ENCODE assay signal across 15 cellular contexts in the genomic region with DNA sequence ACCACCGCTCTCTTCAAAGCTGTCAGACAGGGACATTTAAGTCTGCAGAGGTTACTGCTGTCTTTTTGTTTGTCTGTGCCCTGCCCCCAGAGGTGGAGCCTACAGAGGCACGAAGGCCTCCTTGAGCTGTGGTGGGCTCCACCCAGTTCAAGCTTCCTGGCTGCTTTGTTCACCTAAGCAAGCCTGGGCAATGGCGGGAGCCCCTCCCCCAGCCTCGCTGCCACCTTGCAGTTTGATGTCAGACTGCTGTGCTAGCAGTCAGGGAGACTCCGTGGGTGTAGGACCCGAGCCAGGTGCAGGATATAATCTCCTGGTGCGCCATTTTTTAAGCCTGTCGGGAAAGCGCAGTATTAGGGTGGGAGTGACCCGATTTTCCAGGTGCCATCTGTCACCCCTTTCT. TPM values are rescaled to one million over a fixed set of nuclear protein-coding genes. Genes with fewer than 3 reads are reported as not detected.
"Had no signal": no experiment of that assay in that cellular context is flagged by ENCODE, and none has a peak within 500 bp of the region (broad histone marks: within the 10 kb centered on the region; RNA-seq: fewer than 3 reads in every experiment).

No MANE protein-coding gene starts in this region.

RNA-seq across cellular contexts. Expression of a gene that starts 33.4 kb away (rescaled TPM):
- total RNA-seq: stomach, subcutaneous adipose tissue, suprapubic skin, temporal lobe, testis, thoracic aorta, thyroid gland, tibial nerve, transverse colon, upper lobe of left lung, upper lobe of right lung, ureter, urinary bladder, uterus, vagina had no signal
